ENCODE assay signal across 1 cellular context in genomic region chr19:10043286-10043927, GRCh38.
TF ChIP-seq lines count a peak whose summit lies in the region.

No MANE protein-coding gene starts in this region.

TF ChIP-seq in HEK293, 187 proteins besides CTCF, POLR2A, EP300 and RAD21 (continued from another document and continues in another):
- no peak for TF ChIP-seq REST (tag by site-specific recombination; IDR thresholded peaks at IDR 0.05)
- no peak for TF ChIP-seq ZNF654 (tag by site-specific recombination; IDR thresholded peaks at IDR 0.05; ENCODE audit: low read depth)
- no peak for TF ChIP-seq ZNF335 (tag by site-specific recombination; conservative IDR thresholded peaks at IDR 0.05)
- TF ChIP-seq ZNF354C (tag by site-specific recombination; IDR thresholded peaks at IDR 0.05; ENCODE audit: borderline replicate concordance, low read depth), result no peak
- TF ChIP-seq ZNF18 (tag by site-specific recombination; IDR thresholded peaks at IDR 0.05), result no peak
- no peak for TF ChIP-seq ZNF658 (tag by site-specific recombination; IDR thresholded peaks at IDR 0.05)
- TF ChIP-seq ZNF776 (tag by site-specific recombination; IDR thresholded peaks at IDR 0.05; ENCODE audit: borderline replicate concordance), result no peak
- TF ChIP-seq ZNF501 (tag by site-specific recombination; IDR thresholded peaks at IDR 0.05), result no peak
- no peak for TF ChIP-seq ZNF223 (tag by site-specific recombination; IDR thresholded peaks at IDR 0.05)
- TF ChIP-seq ZNF571 (tag by site-specific recombination; IDR thresholded peaks at IDR 0.05), result no peak
- TF ChIP-seq ZBTB1 (tag by site-specific recombination; IDR thresholded peaks at IDR 0.05), result no peak
- TF ChIP-seq ZNF366 (tag by site-specific recombination; conservative IDR thresholded peaks at IDR 0.05), result no peak
- TF ChIP-seq ZBTB44 (tag by site-specific recombination; IDR thresholded peaks at IDR 0.05), result no peak
- no peak for TF ChIP-seq KLF8 (tag by site-specific recombination; IDR thresholded peaks at IDR 0.05)
- peak; percentile 73 for TF ChIP-seq ZNF26 (tag by site-specific recombination; IDR thresholded peaks at IDR 0.05)
- TF ChIP-seq ATF2 (tag by site-specific recombination; IDR thresholded peaks at IDR 0.05; ENCODE audit: low read depth), result no peak
- TF ChIP-seq SP3 (tag by site-specific recombination; IDR thresholded peaks at IDR 0.05), result no peak
- peak; percentile 31; the same call in 1 of the 2 replicates for TF ChIP-seq ZNF670 (tag by site-specific recombination; IDR thresholded peaks at IDR 0.05; ENCODE audit: low read depth)
- 0 out of 2 replicates have a peak, but pooled peaks have one; percentile 65 for TF ChIP-seq ZNF248 (tag by site-specific recombination; IDR thresholded peaks at IDR 0.05)
- no peak for TF ChIP-seq ZBTB26 (tag by site-specific recombination; optimal IDR thresholded peaks at IDR 0.05)
- TF ChIP-seq ZNF529 (tag by site-specific recombination; IDR thresholded peaks at IDR 0.05; ENCODE audit: insufficient replicate concordance), result no peak
- TF ChIP-seq GFI1B (tag by site-specific recombination; IDR thresholded peaks at IDR 0.05), result no peak
- TF ChIP-seq PRDM6 (tag by site-specific recombination; IDR thresholded peaks at IDR 0.05), result no peak
- no peak for TF ChIP-seq ZNF2 (tag by site-specific recombination; IDR thresholded peaks at IDR 0.05)
- no peak for TF ChIP-seq MZF1 (tag by site-specific recombination; IDR thresholded peaks at IDR 0.05; ENCODE audit: borderline replicate concordance)
- no peak for TF ChIP-seq ELK4 (IDR thresholded peaks at IDR 0.05; ENCODE audit: borderline replicate concordance, low read depth, low read length)
- TF ChIP-seq BCL11A (tag by site-specific recombination; IDR thresholded peaks at IDR 0.05; ENCODE audit: low read depth), result no peak
- 0 out of 2 replicates have a peak, but pooled peaks have one; percentile 17 for TF ChIP-seq ZNF514 (tag by site-specific recombination; IDR thresholded peaks at IDR 0.05)
- no peak for TF ChIP-seq ZNF138 (tag by site-specific recombination; IDR thresholded peaks at IDR 0.05; ENCODE audit: borderline replicate concordance)
- TF ChIP-seq ZNF701 (tag by site-specific recombination; IDR thresholded peaks at IDR 0.05), result no peak
- TF ChIP-seq KLF10 (tag by site-specific recombination; IDR thresholded peaks at IDR 0.05), result no peak
- no peak for TF ChIP-seq ZNF341 (tag by site-specific recombination; IDR thresholded peaks at IDR 0.05; ENCODE audit: low read depth)
- TF ChIP-seq TRIM28 (IDR thresholded peaks at IDR 0.05; ENCODE audit: borderline replicate concordance, low read length), result peak; percentile 99; the same call in 1 of the 2 replicates
- TF ChIP-seq ZNF302 (tag by site-specific recombination; IDR thresholded peaks at IDR 0.05; ENCODE audit: low read depth), result no peak
- no peak for TF ChIP-seq ZNF175 (tag by site-specific recombination; IDR thresholded peaks at IDR 0.05)
- TF ChIP-seq ZNF112 (tag by site-specific recombination; IDR thresholded peaks at IDR 0.05), result 0 out of 2 replicates have a peak, but pooled peaks have one; percentile 63
- TF ChIP-seq RBAK (tag by site-specific recombination; IDR thresholded peaks at IDR 0.05), result no peak
- TF ChIP-seq ZNF555 (tag by site-specific recombination; conservative IDR thresholded peaks at IDR 0.05), result no peak
- peak; percentile 81 for TF ChIP-seq ZNF558 (tag by site-specific recombination; IDR thresholded peaks at IDR 0.05)
- no peak for TF ChIP-seq ZFP3 (tag by site-specific recombination; IDR thresholded peaks at IDR 0.05; ENCODE audit: low read depth)
- no peak for TF ChIP-seq ZNF76 (tag by site-specific recombination; IDR thresholded peaks at IDR 0.05; ENCODE audit: borderline replicate concordance, low read depth)
- TF ChIP-seq FEZF1 (tag by site-specific recombination; IDR thresholded peaks at IDR 0.05), result no peak
- no peak for TF ChIP-seq PRDM4 (tag by site-specific recombination; IDR thresholded peaks at IDR 0.05)
- TF ChIP-seq ZNF488 (tag by site-specific recombination; IDR thresholded peaks at IDR 0.05), result no peak
- 0 out of 2 replicates have a peak, but pooled peaks have one; percentile 26 for TF ChIP-seq ZNF211 (tag by site-specific recombination; IDR thresholded peaks at IDR 0.05; ENCODE audit: low read depth)
